ENCODE assay signal across 18 cellular contexts in genomic region chr10:84938117-84938905, GRCh38.
"Had no signal": no experiment of that assay in that cellular context is flagged by ENCODE, and none has a peak within 500 bp of the region (broad histone marks: within the 10 kb centered on the region; RNA-seq: fewer than 3 reads in every experiment).

No MANE protein-coding gene starts in this region.

- H3K4me3 ChIP-seq: ascending aorta, breast epithelium, ovary, tibial nerve, vagina had no signal

- H3K4me1 Mint-ChIP-seq: activated naive CD8-positive, alpha-beta T cell treated with anti-CD3 and anti-CD28 coated beads, Interleukin-2, amount 50 U/mL, for 24 hours; naive thymus-derived CD4-positive, alpha-beta T cell; stimulated activated effector memory CD8-positive, alpha-beta T cell treated with anti-CD3 and anti-CD28 coated beads, Interleukin-12 subunit alpha, Interleukin-12 subunit beta, amount 100 ng/mL, for 72 hours had no signal

- H3K27me3 Mint-ChIP-seq: effector memory CD8-positive, alpha-beta T cell had no signal

- H3K36me3 ChIP-seq: ascending aorta, breast epithelium, ovary, tibial nerve, vagina had no signal

- DNase-seq: activated CD4-positive, alpha-beta T cell treated with anti-CD3 and anti-CD28 coated beads for 1 hour; activated CD4-positive, alpha-beta T cell treated with anti-CD3 and anti-CD28 coated beads, Interleukin-2, amount 50 U/mL, for 4 hours; activated naive CD4-positive, alpha-beta T cell treated with anti-CD3 and anti-CD28 coated beads for 36 hours; activated naive CD8-positive, alpha-beta T cell treated with anti-CD3 and anti-CD28 coated beads, Interleukin-2, amount 50 U/mL, for 24 hours; dermis blood vessel endothelial cell; effector memory CD8-positive, alpha-beta T cell; foreskin keratinocyte; mammary epithelial cell; naive thymus-derived CD4-positive, alpha-beta T cell; ovary; T1000 had no signal

- H3K27me3 ChIP-seq: ascending aorta, breast epithelium, foreskin keratinocyte, ovary, tibial nerve, vagina had no signal

- H3K27ac ChIP-seq: ascending aorta, foreskin keratinocyte, ovary, tibial nerve, vagina, VCaP had no signal

- ATAC-seq: activated naive CD8-positive, alpha-beta T cell treated with anti-CD3 and anti-CD28 coated beads, Interleukin-2, amount 50 U/mL, for 24 hours; effector memory CD8-positive, alpha-beta T cell; foreskin keratinocyte; naive thymus-derived CD4-positive, alpha-beta T cell; stimulated activated effector memory CD8-positive, alpha-beta T cell treated with anti-CD3 and anti-CD28 coated beads, Interleukin-12 subunit alpha, Interleukin-12 subunit beta, amount 100 ng/mL, for 72 hours had no signal

- H3K9me3 ChIP-seq: ascending aorta, breast epithelium, ovary, tibial nerve, vagina had no signal

- H3K9me3 Mint-ChIP-seq: activated naive CD4-positive, alpha-beta T cell treated with anti-CD3 and anti-CD28 coated beads for 36 hours; activated naive CD8-positive, alpha-beta T cell treated with anti-CD3 and anti-CD28 coated beads, Interleukin-2, amount 50 U/mL, for 24 hours; activated T-helper 2 cell treated with anti-CD3 and anti-CD28 coated beads, Interferon-gamma antibody, Interleukin-2, Interleukin-4, amounts not matched to agents 10 μg/mL and 5 μg/mL and 100 μg/mL, durations not matched to agents 14 hours and 24 hours and 36 hours had no signal

- H3K36me3 Mint-ChIP-seq: naive thymus-derived CD4-positive, alpha-beta T cell; stimulated activated effector memory CD8-positive, alpha-beta T cell treated with anti-CD3 and anti-CD28 coated beads, Interleukin-12 subunit alpha, Interleukin-12 subunit beta, amount 100 ng/mL, for 72 hours had no signal

- H3K27ac Mint-ChIP-seq: activated naive CD4-positive, alpha-beta T cell treated with anti-CD3 and anti-CD28 coated beads for 36 hours; activated naive CD8-positive, alpha-beta T cell treated with anti-CD3 and anti-CD28 coated beads, Interleukin-2, amount 50 U/mL, for 24 hours; activated T-helper 2 cell treated with anti-CD3 and anti-CD28 coated beads, Interferon-gamma antibody, Interleukin-2, Interleukin-4, amounts not matched to agents 10 μg/mL and 5 μg/mL and 100 μg/mL, durations not matched to agents 14 hours and 24 hours and 36 hours; effector memory CD8-positive, alpha-beta T cell; naive thymus-derived CD4-positive, alpha-beta T cell; stimulated activated effector memory CD8-positive, alpha-beta T cell treated with anti-CD3 and anti-CD28 coated beads, Interleukin-12 subunit alpha, Interleukin-12 subunit beta, amount 100 ng/mL, for 72 hours had no signal

- H3K4me1 ChIP-seq: ascending aorta, breast epithelium, foreskin keratinocyte, tibial nerve, vagina had no signal

- H3K4me3 Mint-ChIP-seq: activated naive CD4-positive, alpha-beta T cell treated with anti-CD3 and anti-CD28 coated beads for 36 hours; activated naive CD8-positive, alpha-beta T cell treated with anti-CD3 and anti-CD28 coated beads, Interleukin-2, amount 50 U/mL, for 24 hours; effector memory CD8-positive, alpha-beta T cell; naive thymus-derived CD4-positive, alpha-beta T cell; stimulated activated effector memory CD8-positive, alpha-beta T cell treated with anti-CD3 and anti-CD28 coated beads, Interleukin-12 subunit alpha, Interleukin-12 subunit beta, amount 100 ng/mL, for 72 hours had no signal
